25 cellular contexts compared by ENCODE assay signal in genomic region chr12:76810690-76811434, GRCh38. TPM values are rescaled to one million over a fixed set of nuclear protein-coding genes. Genes with fewer than 3 reads are reported as not detected.
DNase-seq lines count a peak whose midpoint lies in the region; ATAC-seq and TF ChIP-seq lines count a peak whose summit lies in the region.
"Had no signal": no experiment of that assay in that cellular context is flagged by ENCODE, and none has a peak within 500 bp of the region (broad histone marks: within the 10 kb centered on the region; RNA-seq: fewer than 3 reads in every experiment).

No MANE protein-coding gene starts in this region.

- no peaks in the 10 kb centered on the region for H3K4me1 Mint-ChIP-seq in dendritic cell treated with granulocyte-macrophage colony-stimulating factor and Interleukin-4, amounts not matched to agents 40 ng/mL and 50 ng/mL, for 4 days (ENCODE audit: low read depth)
- H3K4me1 Mint-ChIP-seq in mesothelial cell of epicardium = peaks cover 2% of the 10 kb centered on the region
- peaks cover 4% of the 10 kb centered on the region for H3K4me1 Mint-ChIP-seq in stimulated activated effector memory CD8-positive, alpha-beta T cell treated with anti-CD3 and anti-CD28 coated beads, Interleukin-12 subunit alpha, Interleukin-12 subunit beta, amount 100 ng/mL, for 72 hours
- H3K4me1 Mint-ChIP-seq: activated naive CD8-positive, alpha-beta T cell treated with anti-CD3 and anti-CD28 coated beads, Interleukin-2, amount 50 U/mL, for 24 hours; nephron; stimulated activated naive B cell treated with anti-CD40 and anti-IgM and Interleukin-4, amounts not matched to agents 10 μg/mL and 1 μg/mL and 100 μg/mL, for 72 hours had no signal

- no peaks in the 10 kb centered on the region for H3K27me3 Mint-ChIP-seq in dendritic cell treated with granulocyte-macrophage colony-stimulating factor and Interleukin-4, amounts not matched to agents 40 ng/mL and 50 ng/mL, for 4 days
- no peaks in the 10 kb centered on the region for H3K27me3 Mint-ChIP-seq in mesothelial cell of epicardium (ENCODE audit: low read depth)
- H3K27me3 Mint-ChIP-seq: activated naive CD8-positive, alpha-beta T cell treated with anti-CD3 and anti-CD28 coated beads, Interleukin-2, amount 50 U/mL, for 24 hours; stimulated activated naive B cell treated with anti-CD40 and anti-IgM and Interleukin-4, amounts not matched to agents 10 μg/mL and 1 μg/mL and 100 μg/mL, for 72 hours had no signal

- intact Hi-C loops in dendritic cell treated with granulocyte-macrophage colony-stimulating factor and Interleukin-4, amounts not matched to agents 40 ng/mL and 50 ng/mL, for 4 days (cut with micrococcal nuclease) = no loop called here

- H3K4me3 Mint-ChIP-seq in dendritic cell treated with granulocyte-macrophage colony-stimulating factor and Interleukin-4, amounts not matched to agents 40 ng/mL and 50 ng/mL, for 4 days = no peak overlapping the region
- H3K4me3 Mint-ChIP-seq in mesothelial cell of epicardium = no peak overlapping the region
- no peak overlapping the region for H3K4me3 Mint-ChIP-seq in stimulated activated effector memory CD8-positive, alpha-beta T cell treated with anti-CD3 and anti-CD28 coated beads, Interleukin-12 subunit alpha, Interleukin-12 subunit beta, amount 100 ng/mL, for 72 hours
- H3K4me3 Mint-ChIP-seq: activated naive CD8-positive, alpha-beta T cell treated with anti-CD3 and anti-CD28 coated beads, Interleukin-2, amount 50 U/mL, for 24 hours; activated T-cell treated with anti-CD3 and anti-CD28 coated beads, Interleukin-2, amount 50 U/mL, for 4 hours; immature natural killer cell; nephron; stimulated activated naive B cell treated with anti-CD40 and anti-IgM and Interleukin-4, amounts not matched to agents 10 μg/mL and 1 μg/mL and 100 μg/mL, for 72 hours; T-helper 2 cell treated with Interferon-gamma antibody and Interleukin-4, amounts not matched to agents 5 μg/mL and 100 μg/mL, for 36 hours had no signal

- no peak for TF ChIP-seq CTCF in mesothelial cell of epicardium (IDR thresholded peaks at IDR 0.05; ENCODE audit: unreplicated experiment)

- peak overlapping the region; percentile 17 for H3K27ac Mint-ChIP-seq in dendritic cell treated with granulocyte-macrophage colony-stimulating factor and Interleukin-4, amounts not matched to agents 40 ng/mL and 50 ng/mL, for 4 days
- H3K27ac Mint-ChIP-seq in mesothelial cell of epicardium = peak overlapping the region; percentile 60
- H3K27ac Mint-ChIP-seq in stimulated activated effector memory CD8-positive, alpha-beta T cell treated with anti-CD3 and anti-CD28 coated beads, Interleukin-12 subunit alpha, Interleukin-12 subunit beta, amount 100 ng/mL, for 72 hours = peak overlapping the region; percentile 82
- H3K27ac Mint-ChIP-seq: activated naive CD8-positive, alpha-beta T cell treated with anti-CD3 and anti-CD28 coated beads, Interleukin-2, amount 50 U/mL, for 24 hours; nephron; stimulated activated naive B cell treated with anti-CD40 and anti-IgM and Interleukin-4, amounts not matched to agents 10 μg/mL and 1 μg/mL and 100 μg/mL, for 72 hours; T-helper 2 cell treated with Interferon-gamma antibody and Interleukin-4, amounts not matched to agents 5 μg/mL and 100 μg/mL, for 36 hours had no signal

- DNase-seq in NCI-H1105 treated with DMSO at 0.1 percent for 48 hours (lab: John Stamatoyannopoulos, UW) (peak; percentile 69), mesothelial cell of epicardium (ENCODE audit: low spot score in 2 of 2, unreplicated experiment in 2 of 2) (no peak), NCI-H526 (lab: John Stamatoyannopoulos, UW) (no peak), LoVo (ENCODE audit: low spot score) (no peak)
- DNase-seq in stimulated activated effector memory CD8-positive, alpha-beta T cell treated with anti-CD3 and anti-CD28 coated beads, Interleukin-12 subunit alpha, Interleukin-12 subunit beta, amount 100 ng/mL, for 72 hours (ENCODE audit: low spot score in 2 of 2) = no peak
- DNase-seq: activated CD4-positive, alpha-beta T cell treated with anti-CD3 and anti-CD28 coated beads for 48 hours; activated naive CD8-positive, alpha-beta T cell treated with anti-CD3 and anti-CD28 coated beads, Interleukin-2, amount 50 U/mL, for 24 hours; activated T-cell treated with anti-CD3 and anti-CD28 coated beads, Interleukin-2, amount 50 U/mL, for 4 hours; body of pancreas; effector CD8-positive, alpha-beta T cell; foreskin keratinocyte; immature natural killer cell; Karpas-422; NCI-H510A treated with DMSO at 0.1 percent for 48 hours; PC-3; right lobe of liver; SHP77; stimulated activated CD4-positive, alpha-beta T cell treated with anti-CD3 and anti-CD28 coated beads, Interleukin-4, amount 100 ng/mL, for 4 hours; stimulated activated naive B cell treated with anti-CD40 and anti-IgM and Interleukin-4, amounts not matched to agents 10 μg/mL and 1 μg/mL and 100 μg/mL, for 72 hours; upper lobe of right lung had no signal

- no peak for ATAC-seq in stimulated activated effector memory CD8-positive, alpha-beta T cell treated with anti-CD3 and anti-CD28 coated beads, Interleukin-12 subunit alpha, Interleukin-12 subunit beta, amount 100 ng/mL, for 72 hours
- ATAC-seq in HG02938 (IDR thresholded peaks at IDR 0.05; ENCODE audit: unreplicated experiment) = no peak
- ATAC-seq: activated naive CD8-positive, alpha-beta T cell treated with anti-CD3 and anti-CD28 coated beads, Interleukin-2, amount 50 U/mL, for 24 hours; activated T-cell treated with anti-CD3 and anti-CD28 coated beads, Interleukin-2, amount 50 U/mL, for 4 hours; body of pancreas; foreskin keratinocyte; left lobe of liver; PC-3; right lobe of liver; stimulated activated naive B cell treated with anti-CD40 and anti-IgM and Interleukin-4, amounts not matched to agents 10 μg/mL and 1 μg/mL and 100 μg/mL, for 72 hours; upper lobe of right lung had no signal

- peaks cover 38% of the 10 kb centered on the region for H3K36me3 Mint-ChIP-seq in dendritic cell treated with granulocyte-macrophage colony-stimulating factor and Interleukin-4, amounts not matched to agents 40 ng/mL and 50 ng/mL, for 4 days (ENCODE audit: low read depth)
- H3K36me3 Mint-ChIP-seq in mesothelial cell of epicardium = peaks cover 15% of the 10 kb centered on the region
- H3K36me3 Mint-ChIP-seq in stimulated activated effector memory CD8-positive, alpha-beta T cell treated with anti-CD3 and anti-CD28 coated beads, Interleukin-12 subunit alpha, Interleukin-12 subunit beta, amount 100 ng/mL, for 72 hours = peaks cover 59% of the 10 kb centered on the region

- no peaks in the 10 kb centered on the region for H3K9me3 Mint-ChIP-seq in dendritic cell treated with granulocyte-macrophage colony-stimulating factor and Interleukin-4, amounts not matched to agents 40 ng/mL and 50 ng/mL, for 4 days
- H3K9me3 Mint-ChIP-seq in mesothelial cell of epicardium = no peaks in the 10 kb centered on the region
- no peaks in the 10 kb centered on the region for H3K9me3 Mint-ChIP-seq in stimulated activated effector memory CD8-positive, alpha-beta T cell treated with anti-CD3 and anti-CD28 coated beads, Interleukin-12 subunit alpha, Interleukin-12 subunit beta, amount 100 ng/mL, for 72 hours
- H3K9me3 Mint-ChIP-seq: activated naive CD8-positive, alpha-beta T cell treated with anti-CD3 and anti-CD28 coated beads, Interleukin-2, amount 50 U/mL, for 24 hours; activated T-cell treated with anti-CD3 and anti-CD28 coated beads, Interleukin-2, amount 50 U/mL, for 4 hours; immature natural killer cell; nephron; stimulated activated naive B cell treated with anti-CD40 and anti-IgM and Interleukin-4, amounts not matched to agents 10 μg/mL and 1 μg/mL and 100 μg/mL, for 72 hours; T-helper 2 cell treated with Interferon-gamma antibody and Interleukin-4, amounts not matched to agents 5 μg/mL and 100 μg/mL, for 36 hours had no signal

RNA-seq across cellular contexts. Expression of gene ZDHHC17, which starts 46.9 kb away (rescaled TPM):
- total RNA-seq in mesothelial cell of epicardium = 61.7 to 66.4 TPM (median 65.5 TPM) in 3 replicates

Comparison
In these comparisons a context has a peak if more than half of its experiments do, and no peak if none do; other contexts are left out.
1. H3K27ac Mint-ChIP-seq: peak in every context shown above with its lines; median percentile 82 in stimulated activated effector memory CD8-positive, alpha-beta T cell treated with anti-CD3 and anti-CD28 coated beads, Interleukin-12 subunit alpha, Interleukin-12 subunit beta, amount 100 ng/mL, for 72 hours; 60 in mesothelial cell of epicardium; 17 in dendritic cell treated with granulocyte-macrophage colony-stimulating factor and Interleukin-4, amounts not matched to agents 40 ng/mL and 50 ng/mL, for 4 days.